15 cellular contexts compared by ENCODE assay signal in the genomic region with DNA sequence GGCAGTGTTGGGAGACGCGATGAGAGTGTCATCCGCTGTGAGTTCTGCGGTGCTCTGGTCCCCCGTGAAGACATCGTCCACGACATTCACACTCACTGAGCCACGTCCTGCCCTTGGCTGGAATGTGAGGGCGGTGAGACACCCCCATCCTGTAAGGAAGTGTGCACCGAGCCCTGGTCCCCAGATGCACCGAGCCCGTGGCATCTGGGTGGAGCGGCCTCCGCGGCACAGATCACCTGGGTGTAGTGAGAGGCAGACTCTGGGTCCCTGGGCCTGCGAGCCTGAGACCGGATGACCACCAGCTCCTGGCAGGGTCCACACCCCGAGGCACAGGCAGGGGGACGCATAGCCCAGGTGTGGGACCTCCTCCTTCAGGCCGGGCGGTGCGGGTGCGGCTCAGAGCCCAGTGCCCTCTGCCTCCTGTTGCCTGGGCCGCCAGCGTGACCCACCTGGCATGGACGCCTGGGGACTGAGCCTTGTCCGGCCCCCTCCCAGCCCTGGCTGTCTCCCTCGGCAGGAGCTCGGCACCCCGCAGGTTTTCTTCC. TPM values are rescaled to one million over a fixed set of nuclear protein-coding genes. Genes with fewer than 3 reads are reported as not detected.
DNase-seq lines count a peak whose midpoint lies in the region; TF ChIP-seq lines count a peak whose summit lies in the region.
"Had no signal": no experiment of that assay in that cellular context is flagged by ENCODE, and none has a peak within 500 bp of the region (broad histone marks: within the 10 kb centered on the region; RNA-seq: fewer than 3 reads in every experiment).

No MANE protein-coding gene starts in this region.

- no peak overlapping the region for H3K9ac ChIP-seq in GM23248

- H3K27me3 ChIP-seq in esophagus squamous epithelium: peaks cover 0 to 23% (median 0%) of the 10 kb centered on the region in 4 donors
- H3K27me3 ChIP-seq in stomach: peaks cover 0 to 19% (median 0%) of the 10 kb centered on the region in 3 donors
- peaks cover 34% of the 10 kb centered on the region for H3K27me3 ChIP-seq in GM23248 (replicated peaks; ENCODE audit: insufficient read depth)
- H3K27me3 ChIP-seq: ovary had no signal

- no peaks in the 10 kb centered on the region for H3K79me2 ChIP-seq in GM23248 (ENCODE audit: insufficient read depth)

- no peak for TF ChIP-seq EP300 in stomach (IDR thresholded peaks at IDR 0.05)

- H3K4me2 ChIP-seq in GM23248 (ENCODE audit: unreplicated experiment): no peak overlapping the region

- no peak overlapping the region for H2AFZ ChIP-seq in GM23248

- H3K27ac ChIP-seq in esophagus squamous epithelium (peak overlapping the region in 3 of 4 donors; percentile 23 to 78 (median 70)), stomach (peak overlapping the region in 4 of 5 donors; percentile 9 to 61 (median 34)), GM23248 (no peak overlapping the region)
- H3K27ac ChIP-seq: C4-2B, ovary, SK-N-MC had no signal

- WGBS in esophagus squamous epithelium, 2 donors: 89 to 96% methylated on average over 5 to 11 of the region's 30 CpGs
- WGBS in stomach, 5 donors: 76 to 89% (median 88%) methylated on average over 14 to 30 of the region's 30 CpGs
- whole genome bisulfite sequencing in GM23248 (ENCODE audit: low coverage in 1 of 2, low lambda C conversion rate in 2 of 2, missing lambda C conversion rate in 2 of 2), 2 experiments: 75 to 77% methylated on average over 25 to 30 of the region's 30 CpGs

- no peaks in the 10 kb centered on the region for H3F3A ChIP-seq in GM23248 (ENCODE audit: insufficient read depth)

- no peaks in the 10 kb centered on the region for H3K9me2 ChIP-seq in GM23248 (ENCODE audit: insufficient read depth)

- H3K4me1 ChIP-seq in esophagus squamous epithelium: peaks cover 4 to 27% (median 8%) of the 10 kb centered on the region in 3 donors
- H3K4me1 ChIP-seq in stomach: peaks cover 0 to 29% (median 16%) of the 10 kb centered on the region in 4 donors
- H3K4me1 ChIP-seq in GM23248 (ENCODE audit: insufficient read depth): no peaks in the 10 kb centered on the region

- TF ChIP-seq POLR2A in esophagus squamous epithelium (IDR thresholded peaks at IDR 0.05): no peak
- TF ChIP-seq POLR2A in stomach (IDR thresholded peaks at IDR 0.05): no peak

- in situ Hi-C loops in G401 (cut with HindIII; ENCODE audit: low sequenced_read_pairs): no loop called here
- in situ Hi-C loops in GM23248 (cut with MboI): no loop called here

- intact Hi-C loops in esophagus squamous epithelium (cut with DNase I) (no loop called here), stomach (cut with DNase I; ENCODE audit: low total_unique reads) (no loop called here)

- DNase-seq in G401 (ENCODE audit: low spot score): peak; percentile 41
- peak; percentile 66 for DNase-seq in HT-29 (ENCODE audit: low spot score)
- no peak for DNase-seq in esophagus squamous epithelium (lab: John Stamatoyannopoulos, UW)
- DNase-seq in stomach: no peak
- no peak for DNase-seq in KG1 (lab: John Stamatoyannopoulos, UW)
- no peak for DNase-seq in hypothalamus (lab: John Stamatoyannopoulos, UW)
- DNase-seq in GM23248: no peak
- DNase-seq: activated CD4-positive, alpha-beta T cell treated with anti-CD3 and anti-CD28 coated beads for 36 hours; activated T-cell treated with anti-CD3 and anti-CD28 coated beads, Interleukin-2, amount 50 U/mL, for 24 hours; NCI-H2029; NCI-H69; ovary; T-helper 2 cell had no signal

- no peaks in the 10 kb centered on the region for H3K36me3 ChIP-seq in esophagus squamous epithelium
- no peaks in the 10 kb centered on the region for H3K36me3 ChIP-seq in stomach
- no peaks in the 10 kb centered on the region for H3K36me3 ChIP-seq in GM23248 (ENCODE audit: low read depth)
- H3K36me3 ChIP-seq: ovary had no signal

- H3K4me3 ChIP-seq in esophagus squamous epithelium (peak overlapping the region in 3 of 4 donors; percentile 22 to 47 (median 42)), stomach (peak overlapping the region in 3 of 4 donors; percentile 16 to 31 (median 19)), GM23248 (no peak overlapping the region)
- H3K4me3 ChIP-seq: ovary, SK-N-MC had no signal

- TF ChIP-seq CTCF in esophagus squamous epithelium (IDR thresholded peaks at IDR 0.05) (no peak), stomach (IDR thresholded peaks at IDR 0.05) (no peak)

- H4K20me1 ChIP-seq in GM23248 (ENCODE audit: insufficient read depth): no peaks in the 10 kb centered on the region

- no peaks in the 10 kb centered on the region for H3K9me3 ChIP-seq in esophagus squamous epithelium
- no peaks in the 10 kb centered on the region for H3K9me3 ChIP-seq in stomach
- no peaks in the 10 kb centered on the region for H3K9me3 ChIP-seq in GM23248 (ENCODE audit: low read depth)
- H3K9me3 ChIP-seq: ovary had no signal

RNA-seq across cellular contexts. Expression of gene MCF2L, which starts 12.4 kb away (rescaled TPM):
- total RNA-seq in G401 (2014; rRNA removed; shearing (Covaris generic)): 2.8 and 4.7 TPM in 2 replicates
- 46.7 and 53.2 TPM in 2 replicates for total RNA-seq in HT-29 (2014; rRNA removed; shearing (Covaris generic))
- total RNA-seq in esophagus squamous epithelium: 10 to 100 TPM; 10.2 to 25.4 (median 16.9) TPM
- total RNA-seq in stomach: 100 to 1,000 TPM in 1 of 5 donors, 10 to 100 TPM in 4; 39.1 to 363 (median 58.6) TPM
- 10 to 100 TPM; 10.8 to 20.0 (median 13.3) TPM for polyA plus RNA-seq in stomach
- not detected in 2 replicates for total RNA-seq in GM23248 (2014; rRNA removed; shearing (Covaris generic))
- not detected in 2 replicates for polyA plus RNA-seq in GM23248 (2016; fragmentation: Nextera tagmentation; extraction: Ambion mirVana)

Comparison
In these comparisons a context has a peak if more than half of its experiments do, and no peak if none do; other contexts are left out.
1. DNase-seq: peak in G401 (single experiment) and HT-29 (single experiment); none in esophagus squamous epithelium (single experiment), stomach (single experiment), KG1 (single experiment), hypothalamus (0 of 51) and GM23248 (single experiment).